ENCODE assay signal across 8 cellular contexts in the genomic region with DNA sequence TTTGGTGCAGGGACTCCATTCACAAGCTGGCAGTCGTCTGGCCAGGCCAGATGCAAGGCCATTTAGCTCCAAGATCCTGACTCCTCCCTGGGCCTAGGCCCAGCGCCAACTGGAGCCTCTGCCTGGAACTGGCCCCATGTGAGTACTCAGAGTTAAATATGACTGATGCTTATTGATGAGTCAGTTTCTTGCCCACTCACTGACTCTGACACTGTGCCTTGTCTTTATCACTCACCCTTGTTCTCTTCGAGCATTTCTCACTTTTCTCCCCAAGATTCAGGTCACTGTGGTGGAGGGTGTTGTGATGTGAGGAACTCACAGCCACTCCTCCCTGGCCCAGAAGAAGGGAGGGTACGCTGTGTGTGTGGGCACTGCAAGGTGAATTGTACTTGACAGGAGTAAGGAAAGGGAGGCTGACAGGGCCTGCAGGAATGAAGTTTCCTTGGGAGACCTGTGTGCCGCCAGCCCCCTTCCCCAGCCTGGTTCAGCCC. TPM values are rescaled to one million over a fixed set of nuclear protein-coding genes. Genes with fewer than 3 reads are reported as not detected.
DNase-seq lines count a peak whose midpoint lies in the region; ATAC-seq, FAIRE-seq and TF ChIP-seq lines count a peak whose summit lies in the region.

No MANE protein-coding gene starts in this region.

- H3K9me3 Mint-ChIP-seq in effector memory CD8-positive, alpha-beta T cell: no peaks in the 10 kb centered on the region
- no peaks in the 10 kb centered on the region for H3K9me3 Mint-ChIP-seq in naive thymus-derived CD4-positive, alpha-beta T cell

- peak; percentile 92 for DNase-seq in AG10803 (ENCODE audit: low read depth)
- DNase-seq in HTR-8/SVneo (ENCODE audit: insufficient read length, low spot score): peak; percentile 71
- peak; percentile 25 to 53 (median 48) for DNase-seq in effector memory CD8-positive, alpha-beta T cell
- no peak for DNase-seq in naive thymus-derived CD4-positive, alpha-beta T cell
- DNase-seq in GM10266 (ENCODE audit: extremely low spot score): no peak
- no peak for DNase-seq in NCI-H1092 treated with DMSO at 0.1 percent for 48 hours (lab: John Stamatoyannopoulos, UW)
- no peak for DNase-seq in NCI-H1048 (lab: John Stamatoyannopoulos, UW)

- no peak overlapping the region for H3K27ac ChIP-seq in naive thymus-derived CD4-positive, alpha-beta T cell (ENCODE audit: low read depth, low read length)

- H3K4me3 ChIP-seq in AG10803 (ENCODE audit: low read length): no peak overlapping the region
- no peak overlapping the region for H3K4me3 ChIP-seq in naive thymus-derived CD4-positive, alpha-beta T cell (ENCODE audit: low read length)

- H3K9me3 ChIP-seq in naive thymus-derived CD4-positive, alpha-beta T cell (ENCODE audit: control insufficient read depth in 2 of 3, low read length in 3 of 3): no peaks in the 10 kb centered on the region

- intact Hi-C loops in naive thymus-derived CD4-positive, alpha-beta T cell (cut with micrococcal nuclease): no loop called here

- peaks cover 0 to 53% (median 16%) of the 10 kb centered on the region in 3 experiments for H3K36me3 ChIP-seq in naive thymus-derived CD4-positive, alpha-beta T cell (ENCODE audit: control insufficient read depth in 2 of 3, insufficient read depth in 3 of 3, low read length in 3 of 3)

- H3K4me1 ChIP-seq in naive thymus-derived CD4-positive, alpha-beta T cell (ENCODE audit: control insufficient read depth in 2 of 2, insufficient read depth in 2 of 2, low read length in 2 of 2): peaks cover 0 to 7% of the 10 kb centered on the region in 2 donors

- peaks cover 18% of the 10 kb centered on the region for H3K36me3 Mint-ChIP-seq in effector memory CD8-positive, alpha-beta T cell (ENCODE audit: insufficient read depth)
- H3K36me3 Mint-ChIP-seq in naive thymus-derived CD4-positive, alpha-beta T cell: peaks cover 6 to 34% (median 10%) of the 10 kb centered on the region in 5 donors

- POLR2A ChIA-PET in naive thymus-derived CD4-positive, alpha-beta T cell (lab: Charles Lee): no interaction called here

- no peak for FAIRE-seq in HTR-8/SVneo (lab: Jason Lieb, UNC)

- peak overlapping the region; percentile 6 to 66 for H3K4me3 Mint-ChIP-seq in effector memory CD8-positive, alpha-beta T cell
- no peak overlapping the region for H3K4me3 Mint-ChIP-seq in naive thymus-derived CD4-positive, alpha-beta T cell

- H3K27ac Mint-ChIP-seq in effector memory CD8-positive, alpha-beta T cell: peak overlapping the region; percentile 26 to 90
- no peak overlapping the region for H3K27ac Mint-ChIP-seq in naive thymus-derived CD4-positive, alpha-beta T cell

- TF ChIP-seq CTCF in AG10803 (conservative IDR thresholded peaks at IDR 0.05; ENCODE audit: low read length) (no peak), GM10266 (IDR thresholded peaks at IDR 0.05; ENCODE audit: control insufficient read depth, insufficient read depth, low read depth, missing control alignments) (no peak)

- CTCF ChIA-PET in naive thymus-derived CD4-positive, alpha-beta T cell (lab: Charles Lee): no interaction called here

- H3K27me3 Mint-ChIP-seq in effector memory CD8-positive, alpha-beta T cell: no peaks in the 10 kb centered on the region
- no peaks in the 10 kb centered on the region for H3K27me3 Mint-ChIP-seq in naive thymus-derived CD4-positive, alpha-beta T cell

- peaks cover 47 to 58% of the 10 kb centered on the region in 2 donors for H3K4me1 Mint-ChIP-seq in effector memory CD8-positive, alpha-beta T cell (ENCODE audit: low read depth in 2 of 2)
- peaks cover 11 to 52% (median 15%) of the 10 kb centered on the region in 7 donors for H3K4me1 Mint-ChIP-seq in naive thymus-derived CD4-positive, alpha-beta T cell

- ATAC-seq in effector memory CD8-positive, alpha-beta T cell (replicated peaks): peak; percentile 84
- peak; percentile 85 for ATAC-seq in naive thymus-derived CD4-positive, alpha-beta T cell
- ATAC-seq in HG03432 (IDR thresholded peaks at IDR 0.05; ENCODE audit: unreplicated experiment): no peak

- no peaks in the 10 kb centered on the region for H3K27me3 ChIP-seq in naive thymus-derived CD4-positive, alpha-beta T cell (ENCODE audit: control insufficient read depth in 2 of 2, insufficient read depth in 2 of 2, low read length in 2 of 2)

RNA-seq across cellular contexts. Expression of a gene that starts 23.2 kb away (rescaled TPM):
- total RNA-seq in naive thymus-derived CD4-positive, alpha-beta T cell: 10 to 100 TPM in 1 of 5 experiments, 1 to 10 TPM in 4; 2.7 to 13.4 (median 4.7) TPM
- 1 to 10 TPM; 4.0 to 4.1 TPM for polyA plus RNA-seq in naive thymus-derived CD4-positive, alpha-beta T cell

RNA-seq across cellular contexts. Expression of a gene that starts 28.4 kb away (rescaled TPM):
- total RNA-seq in naive thymus-derived CD4-positive, alpha-beta T cell: 10 to 100 TPM; 11.0 to 37.2 (median 17.4) TPM
- 10 to 100 TPM; 37.9 to 39.2 TPM for polyA plus RNA-seq in naive thymus-derived CD4-positive, alpha-beta T cell

RNA-seq across cellular contexts. Expression of a gene that starts 49.4 kb away (rescaled TPM):
- 10 to 100 TPM; 12.9 to 21.5 (median 17.9) TPM for total RNA-seq in naive thymus-derived CD4-positive, alpha-beta T cell
- 10 to 100 TPM in 1 of 2 donors, 1 to 10 TPM in 1; 9.6 to 15.3 TPM for polyA plus RNA-seq in naive thymus-derived CD4-positive, alpha-beta T cell

Comparison
In these comparisons a context has a peak if more than half of its experiments do, and no peak if none do; other contexts are left out.
1. DNase-seq: peak in AG10803 (single experiment), HTR-8/SVneo (single experiment) and effector memory CD8-positive, alpha-beta T cell (3 of 3); none in naive thymus-derived CD4-positive, alpha-beta T cell (0 of 9), GM10266 (single experiment), NCI-H1092 treated with DMSO at 0.1 percent for 48 hours (single experiment) and NCI-H1048 (single experiment).
2. H3K27ac Mint-ChIP-seq: peak in effector memory CD8-positive, alpha-beta T cell (2 of 2); none in naive thymus-derived CD4-positive, alpha-beta T cell (0 of 9).
3. H3K4me3 Mint-ChIP-seq: peak in effector memory CD8-positive, alpha-beta T cell (2 of 2); none in naive thymus-derived CD4-positive, alpha-beta T cell (0 of 10).